In the genomic region with DNA sequence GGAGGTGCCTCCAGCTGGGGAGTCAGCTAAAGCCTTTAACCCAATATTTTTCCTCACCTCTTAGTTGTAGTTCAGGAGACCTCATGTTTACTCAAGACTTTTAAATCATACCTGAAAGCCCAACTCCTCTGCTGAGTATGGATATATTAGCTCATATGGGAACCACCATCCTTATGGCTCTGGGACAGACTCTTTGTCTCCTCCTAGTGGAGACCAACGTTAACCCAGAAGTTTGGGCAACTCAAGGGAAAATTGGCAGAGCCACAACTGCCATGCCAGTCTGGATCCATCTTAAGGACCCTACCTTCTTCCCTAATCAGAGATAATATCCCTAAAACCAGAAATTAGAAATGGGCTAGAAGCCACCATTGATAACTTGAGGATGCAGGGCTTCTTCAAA, we compare ENCODE assay signal across 11 cellular contexts.
DNase-seq lines count a peak whose midpoint lies in the region; ATAC-seq and TF ChIP-seq lines count a peak whose summit lies in the region.
"Had no signal": no experiment of that assay in that cellular context is flagged by ENCODE, and none has a peak within 500 bp of the region (broad histone marks: within the 10 kb centered on the region; RNA-seq: fewer than 3 reads in every experiment).

No MANE protein-coding gene starts in this region.

- DNase-seq in EH (ENCODE audit: low read depth) (peak; percentile 13), RPMI8226 (peak; percentile 21), kidney epithelial cell (ENCODE audit: low read depth) (no peak), cerebellar nuclear complex (lab: John Stamatoyannopoulos, UW) (no peak), SIG-M5 treated with dmso at 0.1 percent for 504 hours (lab: John Stamatoyannopoulos, UW; ENCODE audit: unreplicated experiment) (no peak)
- DNase-seq: HCEC 1CT, NCI-H345, T-helper 9 cell had no signal

- H3K4me3 ChIP-seq in kidney epithelial cell (ENCODE audit: low read depth, low read length) = no peak overlapping the region
- H3K4me3 ChIP-seq: prostate gland had no signal

- peak; percentile 26 for TF ChIP-seq CTCF in kidney epithelial cell (IDR thresholded peaks at IDR 0.05; ENCODE audit: insufficient read depth, low read length, poor library complexity, severe bottlenecking)

- no peaks in the 10 kb centered on the region for H3K36me3 ChIP-seq in kidney epithelial cell (ENCODE audit: control insufficient read depth, insufficient read depth, low read length)
- H3K36me3 ChIP-seq: prostate gland had no signal

- H3K27me3 ChIP-seq in kidney epithelial cell (ENCODE audit: control insufficient read depth, insufficient read depth, low read length) = no peaks in the 10 kb centered on the region

- ATAC-seq in GM18868 (IDR thresholded peaks at IDR 0.05; ENCODE audit: unreplicated experiment) (peak; percentile 62), GM19463 (IDR thresholded peaks at IDR 0.05; ENCODE audit: unreplicated experiment) (no peak)

Comparison
In these comparisons a context has a peak if more than half of its experiments do, and no peak if none do; other contexts are left out.
1. DNase-seq: peak in EH (single experiment) and RPMI8226 (single experiment); none in kidney epithelial cell (single experiment), cerebellar nuclear complex (0 of 2) and SIG-M5 treated with dmso at 0.1 percent for 504 hours (single experiment).